Comparison of ENCODE assay signal across 8 cellular contexts in the genomic region with DNA sequence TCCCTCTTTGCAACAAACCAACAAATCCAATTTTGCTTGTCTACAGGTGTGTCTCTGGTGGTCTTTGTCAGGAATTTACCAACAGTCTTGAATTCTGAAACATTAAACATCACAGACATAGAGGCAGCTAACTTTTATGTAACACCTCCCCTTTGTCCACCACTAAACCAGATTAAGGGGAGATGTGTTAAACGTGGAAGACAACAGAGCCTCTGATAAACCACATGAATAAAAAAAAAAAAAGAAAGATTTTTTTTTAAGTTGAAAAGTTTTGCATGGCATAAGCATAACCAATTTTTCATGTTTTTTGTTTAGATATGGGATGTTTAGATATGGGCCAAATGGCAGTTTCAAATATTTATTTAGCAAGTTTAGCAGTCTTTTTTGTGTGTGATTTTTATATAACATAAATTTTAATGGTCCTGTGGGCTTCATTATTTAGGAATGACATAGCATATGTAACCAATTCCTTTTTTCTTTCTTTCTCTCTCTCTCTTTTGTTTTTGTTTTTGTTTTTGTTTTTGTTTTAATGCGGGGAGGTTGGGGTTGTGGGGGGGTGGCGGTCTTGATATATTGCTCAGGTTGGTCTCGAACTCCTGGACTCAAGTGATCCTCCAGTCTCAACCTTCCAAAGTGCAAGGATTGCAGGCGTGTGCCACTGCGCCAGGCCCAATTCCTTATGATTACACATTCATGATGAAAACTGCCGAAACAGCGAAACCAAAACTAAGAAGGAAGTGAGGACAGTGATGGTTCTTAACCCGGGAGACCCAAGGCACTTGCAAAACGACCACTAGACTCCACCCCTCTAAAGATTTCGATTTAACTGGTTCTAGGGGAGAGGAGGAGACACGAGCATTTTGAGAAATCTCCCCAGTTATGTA.
DNase-seq lines count a peak whose midpoint lies in the region; ATAC-seq, FAIRE-seq and TF ChIP-seq lines count a peak whose summit lies in the region.

No MANE protein-coding gene starts in this region.

- H3K27me3 Mint-ChIP-seq in T-helper 17 cell = no peaks in the 10 kb centered on the region

- no peaks in the 10 kb centered on the region for H3K27me3 ChIP-seq in muscle layer of duodenum (ENCODE audit: low read depth, low read length)

- H3K4me1 Mint-ChIP-seq in T-helper 17 cell = peaks cover 15% of the 10 kb centered on the region

- H3K9me3 ChIP-seq in T-helper 17 cell (ENCODE audit: control insufficient read depth, low read length, poor library complexity, severe bottlenecking) (no peaks in the 10 kb centered on the region), muscle layer of duodenum (ENCODE audit: control insufficient read depth in 1 of 2, low read length in 2 of 2) (no peaks in the 10 kb centered on the region)

- H3K36me3 Mint-ChIP-seq in T-helper 17 cell (ENCODE audit: low read depth) = no peaks in the 10 kb centered on the region

- in situ Hi-C loops in G401 (cut with HindIII; ENCODE audit: low sequenced_read_pairs) = no loop called here

- peak overlapping the region; percentile 94 for H3K27ac Mint-ChIP-seq in T-helper 17 cell

- DNase-seq in G401 (ENCODE audit: low spot score) = peak; percentile 20
- no peak for DNase-seq in T-helper 17 cell
- peak; percentile 52 for DNase-seq in epithelial cell of esophagus (ENCODE audit: low read depth)
- DNase-seq in D721Med (ENCODE audit: insufficient read length, low spot score) = no peak

- no peaks in the 10 kb centered on the region for H3K36me3 ChIP-seq in muscle layer of duodenum (ENCODE audit: control insufficient read depth in 1 of 2, insufficient read depth in 2 of 2, low read length in 2 of 2)

- no peaks in the 10 kb centered on the region for H3K4me1 ChIP-seq in muscle layer of duodenum (ENCODE audit: control insufficient read depth in 1 of 2, insufficient read depth in 2 of 2, low read length in 2 of 2)

- H3K27ac ChIP-seq in muscle layer of duodenum (ENCODE audit: low read length) = peak overlapping the region; percentile 90

- ATAC-seq in HG02798 (IDR thresholded peaks at IDR 0.05; ENCODE audit: poor library complexity, unreplicated experiment) = peak; percentile 32
- peak; percentile 79 for ATAC-seq in T-helper 17 cell
- no peak for ATAC-seq in SK-N-SH treated with all-trans-retinoic acid at 6 μM for 48 hours
- ATAC-seq in GM21390 (IDR thresholded peaks at IDR 0.05; ENCODE audit: unreplicated experiment) = no peak

- peak overlapping the region; percentile 38 for H3K4me3 ChIP-seq in epithelial cell of esophagus (ENCODE audit: low read length)
- H3K4me3 ChIP-seq in muscle layer of duodenum (ENCODE audit: low read depth in 1 of 2, low read length in 2 of 2) = peak overlapping the region; percentile 33 to 71

- no peak for FAIRE-seq in D721Med (lab: Jason Lieb, UNC)

- peak overlapping the region; percentile 92 for H3K4me3 Mint-ChIP-seq in T-helper 17 cell

- TF ChIP-seq CTCF in epithelial cell of esophagus (IDR thresholded peaks at IDR 0.05; ENCODE audit: insufficient read depth, low read depth, low read length, missing control alignments) (no peak), D721Med (IDR thresholded peaks at IDR 0.05; ENCODE audit: insufficient read depth, missing control alignments) (no peak)

TF ChIP-seq in SK-N-SH treated with all-trans-retinoic acid at 6 μM for 48 hours, 23 proteins besides CTCF, POLR2A, EP300 and RAD21:
- TF ChIP-seq, protein P1, sequence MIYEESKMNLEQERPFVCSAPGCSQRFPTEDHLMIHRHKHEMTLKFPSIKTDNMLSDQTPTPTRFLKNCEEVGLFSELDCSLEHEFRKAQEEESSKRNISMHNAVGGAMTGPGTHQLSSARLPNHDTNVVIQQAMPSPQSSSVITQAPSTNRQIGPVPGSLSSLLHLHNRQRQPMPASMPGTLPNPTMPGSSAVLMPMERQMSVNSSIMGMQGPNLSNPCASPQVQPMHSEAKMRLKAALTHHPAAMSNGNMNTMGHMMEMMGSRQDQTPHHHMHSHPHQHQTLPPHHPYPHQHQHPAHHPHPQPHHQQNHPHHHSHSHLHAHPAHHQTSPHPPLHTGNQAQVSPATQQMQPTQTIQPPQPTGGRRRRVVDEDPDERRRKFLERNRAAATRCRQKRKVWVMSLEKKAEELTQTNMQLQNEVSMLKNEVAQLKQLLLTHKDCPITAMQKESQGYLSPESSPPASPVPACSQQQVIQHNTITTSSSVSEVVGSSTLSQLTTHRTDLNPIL (CRISPR knock-in tag; IDR thresholded peaks at IDR 0.05; ENCODE audit: low read depth) = no peak
- TF ChIP-seq, protein P2, sequence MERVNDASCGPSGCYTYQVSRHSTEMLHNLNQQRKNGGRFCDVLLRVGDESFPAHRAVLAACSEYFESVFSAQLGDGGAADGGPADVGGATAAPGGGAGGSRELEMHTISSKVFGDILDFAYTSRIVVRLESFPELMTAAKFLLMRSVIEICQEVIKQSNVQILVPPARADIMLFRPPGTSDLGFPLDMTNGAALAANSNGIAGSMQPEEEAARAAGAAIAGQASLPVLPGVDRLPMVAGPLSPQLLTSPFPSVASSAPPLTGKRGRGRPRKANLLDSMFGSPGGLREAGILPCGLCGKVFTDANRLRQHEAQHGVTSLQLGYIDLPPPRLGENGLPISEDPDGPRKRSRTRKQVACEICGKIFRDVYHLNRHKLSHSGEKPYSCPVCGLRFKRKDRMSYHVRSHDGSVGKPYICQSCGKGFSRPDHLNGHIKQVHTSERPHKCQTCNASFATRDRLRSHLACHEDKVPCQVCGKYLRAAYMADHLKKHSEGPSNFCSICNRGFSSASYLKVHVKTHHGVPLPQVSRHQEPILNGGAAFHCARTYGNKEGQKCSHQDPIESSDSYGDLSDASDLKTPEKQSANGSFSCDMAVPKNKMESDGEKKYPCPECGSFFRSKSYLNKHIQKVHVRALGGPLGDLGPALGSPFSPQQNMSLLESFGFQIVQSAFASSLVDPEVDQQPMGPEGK (CRISPR knock-in tag; IDR thresholded peaks at IDR 0.05; ENCODE audit: borderline replicate concordance) = no peak
- no peak for TF ChIP-seq ZNF565 (CRISPR knock-in tag; conservative IDR thresholded peaks at IDR 0.05; ENCODE audit: low read depth)

Comparison
In these comparisons a context has a peak if more than half of its experiments do, and no peak if none do; other contexts are left out.
1. DNase-seq: peak in G401 (single experiment) and epithelial cell of esophagus (single experiment); none in T-helper 17 cell (0 of 3) and D721Med (single experiment).
2. ATAC-seq: peak in HG02798 (single experiment) and T-helper 17 cell (single experiment); none in SK-N-SH treated with all-trans-retinoic acid at 6 μM for 48 hours (single experiment) and GM21390 (single experiment).